In the genomic region with DNA sequence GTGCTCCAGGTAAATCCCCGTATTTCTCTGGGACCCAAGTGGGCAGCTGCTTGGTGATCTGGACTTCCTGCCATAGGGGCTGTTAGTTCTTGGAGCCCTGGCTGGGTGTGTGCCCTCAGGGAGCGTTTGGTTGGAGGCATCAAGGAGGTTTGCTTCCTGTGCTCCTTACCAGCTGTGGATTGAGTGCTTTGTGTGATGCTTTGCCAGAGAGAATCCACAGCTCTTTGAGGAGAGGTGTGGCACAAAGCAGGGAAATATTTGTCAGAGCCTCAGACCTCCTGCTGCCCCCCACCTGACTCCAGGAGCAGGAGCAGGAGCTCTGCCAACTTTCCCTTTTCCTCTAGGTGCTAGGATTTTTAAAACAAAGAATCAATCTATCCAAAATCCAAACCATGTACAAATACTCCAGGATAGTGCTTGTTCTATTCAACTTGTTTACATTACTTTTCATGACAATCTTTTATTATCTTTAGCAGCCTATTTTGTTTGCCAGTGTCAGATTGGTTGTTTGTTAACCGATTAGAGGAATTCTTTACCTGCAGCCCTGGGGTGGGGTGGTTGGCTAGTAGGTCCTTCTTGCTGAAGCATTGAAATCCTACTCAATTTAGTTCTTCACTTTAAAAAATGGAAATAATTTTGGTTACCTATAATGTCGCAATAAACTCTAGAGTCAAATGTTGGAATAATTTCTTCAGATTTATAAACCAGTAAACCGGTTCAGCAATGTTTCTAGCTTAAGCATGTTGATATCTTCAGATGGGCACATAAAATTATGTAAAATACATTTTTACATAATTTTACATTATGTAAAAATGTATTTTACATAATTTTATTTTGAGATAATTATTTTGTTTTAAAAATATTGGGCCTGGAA, we compare ENCODE assay signal across 11 cellular contexts. TPM values are rescaled to one million over a fixed set of nuclear protein-coding genes. Genes with fewer than 3 reads are reported as not detected.
A peak's percentile ranks its signal among the peaks of the same experiment; 100 is the strongest.
DNase-seq lines count a peak whose midpoint lies in the region; ATAC-seq and TF ChIP-seq lines count a peak whose summit lies in the region.
"Had no signal": no experiment of that assay in that cellular context is flagged by ENCODE, and none has a peak within 500 bp of the region (broad histone marks: within the 10 kb centered on the region; RNA-seq: fewer than 3 reads in every experiment).

No MANE protein-coding gene starts in this region.

- H3K4me1 Mint-ChIP-seq in chondrocyte (ENCODE audit: low read depth) (peaks cover 42% of the 10 kb centered on the region), nephron progenitor cell (peaks cover 37% of the 10 kb centered on the region)

- H3K27ac Mint-ChIP-seq in chondrocyte (ENCODE audit: unreplicated experiment) = peak overlapping the region; percentile 34
- H3K27ac Mint-ChIP-seq in nephron progenitor cell = no peak overlapping the region
- H3K27ac Mint-ChIP-seq: activated CD8-positive, alpha-beta T cell treated with anti-CD3 and anti-CD28 coated beads for 36 hours had no signal

- WGBS in HUES64 = 73% methylated on average over 5 of the region's 5 CpGs

- H3K4me3 Mint-ChIP-seq in chondrocyte (ENCODE audit: unreplicated experiment) (peak overlapping the region; percentile 88), nephron progenitor cell (peak overlapping the region; percentile 92)
- H3K4me3 Mint-ChIP-seq: activated CD8-positive, alpha-beta T cell treated with anti-CD3 and anti-CD28 coated beads for 36 hours had no signal

- no peak overlapping the region for H3K9ac ChIP-seq in HUES64 (ENCODE audit: low read depth, low read length)

- peaks cover 26% of the 10 kb centered on the region for H3K4me1 ChIP-seq in HUES64 (ENCODE audit: insufficient read depth, low read length)

- TF ChIP-seq CTCF in chondrocyte (IDR thresholded peaks at IDR 0.05) = no peak
- no peak for TF ChIP-seq CTCF in nephron progenitor cell (IDR thresholded peaks at IDR 0.05)

- in situ Hi-C loops in ACHN (cut with HindIII; ENCODE audit: low pct_ligation_motif_present, low pct_unique_long_range_greater_than_20kb, low sequenced_read_pairs) = no loop called here

- no peaks in the 10 kb centered on the region for H3K36me3 ChIP-seq in HUES64 (ENCODE audit: insufficient read depth, low read length)

- H3K27me3 Mint-ChIP-seq in chondrocyte (ENCODE audit: low read depth) (no peaks in the 10 kb centered on the region), nephron progenitor cell (ENCODE audit: low read depth, poor library complexity) (no peaks in the 10 kb centered on the region)

- no peaks in the 10 kb centered on the region for H3K36me3 Mint-ChIP-seq in chondrocyte (ENCODE audit: low read depth)
- H3K36me3 Mint-ChIP-seq in nephron progenitor cell (ENCODE audit: low read depth) = peaks cover 39% of the 10 kb centered on the region

- no peaks in the 10 kb centered on the region; the same call in 1 of the 2 replicates for H3K9me3 ChIP-seq in HUES64 (ENCODE audit: insufficient read depth, low read depth, low read length)

- peak overlapping the region; percentile 74 for H3K4me3 ChIP-seq in HUES64 (ENCODE audit: low read length)

- H3K27me3 ChIP-seq in HUES64 (ENCODE audit: insufficient read depth, low read length) = peaks cover 10% of the 10 kb centered on the region

- H3K9me3 Mint-ChIP-seq in chondrocyte (ENCODE audit: low read depth) = no peaks in the 10 kb centered on the region
- H3K9me3 Mint-ChIP-seq in nephron progenitor cell = peaks cover 40% of the 10 kb centered on the region
- H3K9me3 Mint-ChIP-seq: activated CD8-positive, alpha-beta T cell treated with anti-CD3 and anti-CD28 coated beads for 36 hours had no signal

- no peak overlapping the region for H3K27ac ChIP-seq in HUES64 (ENCODE audit: low read depth, low read length)

- no peak for ATAC-seq in HG02623 (IDR thresholded peaks at IDR 0.05; ENCODE audit: unreplicated experiment)
- ATAC-seq: activated CD8-positive, alpha-beta T cell treated with anti-CD3 and anti-CD28 coated beads for 36 hours had no signal

- peak; percentile 1 for DNase-seq in ACHN
- DNase-seq in chondrocyte (ENCODE audit: low spot score) = no peak
- no peak for DNase-seq in nephron progenitor cell
- no peak for DNase-seq in OCI-M1 (lab: John Stamatoyannopoulos, UW)
- no peak for DNase-seq in NOMO-1 (lab: John Stamatoyannopoulos, UW; ENCODE audit: unreplicated experiment in 2 of 2)
- DNase-seq in T-helper 1 cell = no peak
- DNase-seq: GDM1, NCI-H1694 had no signal

RNA-seq across cellular contexts. Expression of a gene that starts 2.5 kb away (rescaled TPM):
- polyA plus RNA-seq in HUES64 (2013, experiment 1 of 2) = 21.8 TPM
- 26.3 TPM for polyA plus RNA-seq in HUES64 (2013, experiment 2 of 2)
- 29.6 to 43.5 TPM (median 41.5 TPM) in 3 replicates for total RNA-seq in chondrocyte
